Comparison of ENCODE assay signal across 10 cellular contexts in genomic region chr7:138565451-138566114, GRCh38.
DNase-seq lines count a peak whose midpoint lies in the region; ATAC-seq and TF ChIP-seq lines count a peak whose summit lies in the region.
"Had no signal": no experiment of that assay in that cellular context is flagged by ENCODE, and none has a peak within 500 bp of the region (broad histone marks: within the 10 kb centered on the region; RNA-seq: fewer than 3 reads in every experiment).

No MANE protein-coding gene starts in this region.

- WGBS in adrenal gland, 4 donors: 90 to 98% (median 93%) methylated on average over 7 to 8 of the region's 8 CpGs

- peaks cover 0 to 27% of the 10 kb centered on the region in 2 donors for H3K36me3 ChIP-seq in adrenal gland (replicated peaks in 1 of 2)

- no peak overlapping the region for H3K4me3 ChIP-seq in AG10803 (ENCODE audit: low read length)
- no peak overlapping the region for H3K4me3 ChIP-seq in adrenal gland

- DNase-seq in AG10803 (ENCODE audit: low read depth): peak; percentile 67
- peak; percentile 13 for DNase-seq in HT1080 (ENCODE audit: low read depth)
- DNase-seq in adrenal gland: peak; percentile 53 to 84 (median 74)
- peak; percentile 58 for DNase-seq in kidney glomerular epithelial cell (lab: John Stamatoyannopoulos, UW)
- DNase-seq in AG08396 (ENCODE audit: low spot score): no peak
- DNase-seq: DMS79 treated with DMSO at 0.1 percent for 48 hours, NCI-H2081 treated with DMSO at 0.1 percent for 48 hours had no signal

- H3K27ac ChIP-seq in adrenal gland: peak overlapping the region; percentile 8 to 85 (median 76)

- H3K4me1 ChIP-seq in adrenal gland (replicated peaks in 1 of 2): peaks cover 0 to 8% of the 10 kb centered on the region in 2 donors

- peak in 1 of 2 donors; percentile 27 for TF ChIP-seq POLR2A in adrenal gland (IDR thresholded peaks at IDR 0.05)

- no peak for ATAC-seq in HG03565 (IDR thresholded peaks at IDR 0.05; ENCODE audit: unreplicated experiment)
- no peak for ATAC-seq in HG03432 (IDR thresholded peaks at IDR 0.05; ENCODE audit: unreplicated experiment)
- no peak for ATAC-seq in HG03457 (IDR thresholded peaks at IDR 0.05; ENCODE audit: unreplicated experiment)

- no peak for TF ChIP-seq CTCF in AG10803 (conservative IDR thresholded peaks at IDR 0.05; ENCODE audit: low read length)
- TF ChIP-seq CTCF in adrenal gland (IDR thresholded peaks at IDR 0.05): no peak

- intact Hi-C loops in adrenal gland (cut with DNase I): no loop called here

- H3K27me3 ChIP-seq in adrenal gland: no peaks in the 10 kb centered on the region

- peaks cover 0 to 7% (median 0%) of the 10 kb centered on the region in 3 donors for H3K9me3 ChIP-seq in adrenal gland (replicated peaks in 1 of 3)
